Comparison of ENCODE assay signal across 8 cellular contexts in the genomic region with DNA sequence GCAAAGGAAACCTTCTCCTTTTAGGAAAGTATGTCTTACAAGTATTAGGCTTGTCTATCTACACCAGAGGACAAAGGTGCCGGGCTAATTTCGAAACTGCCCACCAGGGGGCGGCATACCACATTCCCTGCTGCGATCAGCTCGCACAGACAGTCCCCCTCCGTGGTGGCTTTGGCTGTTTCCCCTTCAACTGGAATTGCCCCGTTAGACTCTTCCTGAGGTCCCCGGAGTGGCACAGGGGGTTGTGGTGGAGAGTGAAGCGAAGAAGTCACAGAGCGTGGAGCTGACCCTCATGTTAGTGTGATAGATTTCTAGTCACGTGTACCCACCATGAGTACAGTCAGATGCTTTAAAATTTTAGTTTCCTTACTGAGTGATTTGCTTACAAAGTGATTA. TPM values are rescaled to one million over a fixed set of nuclear protein-coding genes. Genes with fewer than 3 reads are reported as not detected.
DNase-seq lines count a peak whose midpoint lies in the region; ATAC-seq and TF ChIP-seq lines count a peak whose summit lies in the region.

No MANE protein-coding gene starts in this region.

- no peak for TF ChIP-seq POLR2A in stomach (IDR thresholded peaks at IDR 0.05)

- peak; percentile 68 for TF ChIP-seq RAD21 in neural cell (conservative IDR thresholded peaks at IDR 0.05)

- H2AFZ ChIP-seq in neural cell (ENCODE audit: low read depth, low read length), result no peak overlapping the region

- H3K79me2 ChIP-seq in neural cell (replicated peaks; ENCODE audit: insufficient read depth, low read length), result no peaks in the 10 kb centered on the region

- H4K20me1 ChIP-seq in neural cell (ENCODE audit: insufficient read depth), result no peaks in the 10 kb centered on the region

- no peak overlapping the region for H3K9ac ChIP-seq in neural cell (ENCODE audit: low read length)

- ATAC-seq in GM21825 (IDR thresholded peaks at IDR 0.05; ENCODE audit: unreplicated experiment), result peak; percentile 52

- H3K4me2 ChIP-seq in neural cell (ENCODE audit: low read length), result no peak overlapping the region

- H3K9me3 ChIP-seq in KOPT-K1 (ENCODE audit: insufficient read depth, low read length, poor library complexity, severe bottlenecking) (no peaks in the 10 kb centered on the region), neural cell (ENCODE audit: low read length) (no peaks in the 10 kb centered on the region), stomach (no peaks in the 10 kb centered on the region)

- intact Hi-C loops in stomach (cut with DNase I; ENCODE audit: low total_unique reads), result no loop called here

- 0 to 1% (median 0%) methylated on average over 10 to 11 of the region's 11 CpGs for WGBS in stomach, 5 donors

- no peak for TF ChIP-seq EP300 in neural cell (conservative IDR thresholded peaks at IDR 0.05; ENCODE audit: poor library complexity, severe bottlenecking)
- no peak for TF ChIP-seq EP300 in stomach (IDR thresholded peaks at IDR 0.05)

- TF ChIP-seq CTCF in foreskin fibroblast (IDR thresholded peaks at IDR 0.05; ENCODE audit: low read depth, low read length) (peak; percentile 88), neural cell (IDR thresholded peaks at IDR 0.05; ENCODE audit: poor library complexity, severe bottlenecking) (peak; percentile 72), stomach (IDR thresholded peaks at IDR 0.05) (peak in 5 of 7 experiments; percentile 73 to 98 (median 88))

- H3K27ac ChIP-seq in KOPT-K1 (ENCODE audit: low read depth, low read length, poor library complexity, severe bottlenecking) (peak overlapping the region; percentile 55), neural cell (ENCODE audit: low read length) (no peak overlapping the region), stomach (peak overlapping the region; percentile 18 to 68 (median 51))

- H3F3A ChIP-seq in neural cell (ENCODE audit: insufficient read depth, low read length, poor library complexity, severe bottlenecking), result no peaks in the 10 kb centered on the region

- peaks cover 0 to 15% (median 9%) of the 10 kb centered on the region in 4 donors for H3K4me1 ChIP-seq in stomach

- DNase-seq in EH (ENCODE audit: low read depth) (peak; percentile 77), RPMI7951 (ENCODE audit: low read depth) (peak; percentile 78), foreskin fibroblast (peak; percentile 64 to 92), stomach (peak; percentile 90)
- peak; percentile 85 for DNase-seq in activated T-helper 9 cell treated with anti-CD3 and anti-CD28 coated beads, Interleukin-2, amount 50 U/mL, for 16 hours (ENCODE audit: low read depth)

- H3K4me3 ChIP-seq in foreskin fibroblast (ENCODE audit: low read depth in 1 of 2, low read length in 2 of 2) (peak overlapping the region; percentile 49 to 68), neural cell (ENCODE audit: low read length) (peak overlapping the region; percentile 25), stomach (peak overlapping the region; percentile 41 to 49 (median 44))

- H3K27me3 ChIP-seq in neural cell (ENCODE audit: insufficient read depth, low read depth, low read length), result no peaks in the 10 kb centered on the region
- H3K27me3 ChIP-seq in stomach, result no peaks in the 10 kb centered on the region

- no peaks in the 10 kb centered on the region for H3K36me3 ChIP-seq in KOPT-K1 (ENCODE audit: insufficient read depth, low read length)
- H3K36me3 ChIP-seq in neural cell (ENCODE audit: insufficient read depth, low read length), result no peaks in the 10 kb centered on the region
- no peaks in the 10 kb centered on the region for H3K36me3 ChIP-seq in stomach

- no peaks in the 10 kb centered on the region for H3K9me2 ChIP-seq in neural cell (ENCODE audit: insufficient read depth, low read length)

TF ChIP-seq in neural cell, 6 proteins besides CTCF, POLR2A, EP300 and RAD21:
- TF ChIP-seq EZH2 (IDR thresholded peaks at IDR 0.05; ENCODE audit: borderline replicate concordance, insufficient read depth, low read length, poor library complexity, severe bottlenecking), result no peak
- peak; percentile 75 for TF ChIP-seq SMC3 (conservative IDR thresholded peaks at IDR 0.05; ENCODE audit: poor library complexity)
- TF ChIP-seq MXI1 (conservative IDR thresholded peaks at IDR 0.05; ENCODE audit: poor library complexity, severe bottlenecking), result no peak

RNA-seq across cellular contexts. Expression of gene PTTG1, which starts 17.5 kb away (rescaled TPM):
- total RNA-seq in RPMI7951 (2014; rRNA removed; shearing (Covaris generic)), result 1,242 and 1,282 TPM in 2 replicates
- polyA plus RNA-seq in neural cell, result 42.6 and 43.2 TPM in 2 replicates
- 16.2 and 20.7 TPM in 2 replicates for polyA minus RNA-seq in neural cell
- 10 to 100 TPM in 3 of 5 donors, 1 to 10 TPM in 1, not detected in 1; 2.3 to 27.0 (median 20.8) TPM for total RNA-seq in stomach
- 100 to 1,000 TPM in 1 of 3 donors, 10 to 100 TPM in 2; 17.4 to 104 (median 23.9) TPM for polyA plus RNA-seq in stomach

RNA-seq across cellular contexts. Expression of gene SLU7, which starts 20.3 kb away (rescaled TPM):
- 62.0 and 73.9 TPM in 2 replicates for total RNA-seq in RPMI7951 (2014; rRNA removed; shearing (Covaris generic))
- 77.9 and 82.2 TPM in 2 replicates for polyA plus RNA-seq in neural cell
- 89.6 and 110 TPM in 2 replicates for polyA minus RNA-seq in neural cell
- total RNA-seq in stomach, result 10 to 100 TPM; 26.8 to 66.8 (median 33.8) TPM
- polyA plus RNA-seq in stomach, result 10 to 100 TPM; 26.3 to 54.8 (median 28.7) TPM

RNA-seq across cellular contexts. Expression of gene FAM200C, which starts 39.3 kb away (rescaled TPM):
- 7.4 and 8.3 TPM in 2 replicates for total RNA-seq in RPMI7951 (2014; rRNA removed; shearing (Covaris generic))
- polyA plus RNA-seq in neural cell (21.6 and 22.6 TPM in 2 replicates), stomach (1 to 10 TPM; 1.2 to 2.7 (median 1.4) TPM)
- polyA minus RNA-seq in neural cell, result 31.9 and 34.0 TPM in 2 replicates
- 1 to 10 TPM in 4 of 5 donors, under 1 TPM in 1; 0.29 to 7.2 (median 1.8) TPM for total RNA-seq in stomach

Comparison
In these comparisons a context has a peak if more than half of its experiments do, and no peak if none do; other contexts are left out.
1. RNA of gene PTTG1, which starts 17.5 kb away (total RNA-seq): 1,242 to 1,282 TPM in RPMI7951; 2.3 to 27.0 TPM in stomach; every median in the first group is over 10 times any median in the second.
2. Peak in every context shown above with its lines, with median percentiles within 50 percentile points of each other: DNase-seq, H3K4me3 ChIP-seq and CTCF ChIP-seq.